Comparison of ENCODE assay signal across 1 cellular context in genomic region chr22:23894710-23895598, GRCh38.
TF ChIP-seq lines count a peak whose summit lies in the region.

No MANE protein-coding gene starts in this region.

TF ChIP-seq in SK-N-SH, 30 proteins besides CTCF, POLR2A, EP300 and RAD21 (continued from another document):
- TF ChIP-seq IRF3 (IDR thresholded peaks at IDR 0.05; ENCODE audit: low read depth, low read length) (no peak), FOXJ3 (CRISPR knock-in tag; IDR thresholded peaks at IDR 0.05) (no peak), MAX (IDR thresholded peaks at IDR 0.05; ENCODE audit: low read depth) (peak; percentile 95), CHD2 (IDR thresholded peaks at IDR 0.05; ENCODE audit: low read length, partially characterized antibody) (peak; percentile 53), RXRA (IDR thresholded peaks at IDR 0.05; ENCODE audit: borderline replicate concordance, low read depth) (no peak), SMC3 (IDR thresholded peaks at IDR 0.05; ENCODE audit: low read depth, low read length) (no peak), EZH2phosphoT487 (IDR thresholded peaks at IDR 0.05; ENCODE audit: borderline replicate concordance, low read depth) (no peak), TEAD4 (IDR thresholded peaks at IDR 0.05; ENCODE audit: borderline replicate concordance, insufficient read depth) (no peak), SIN3A (IDR thresholded peaks at IDR 0.05; ENCODE audit: borderline replicate concordance, low read depth, low read length) (peak; percentile 41; the same call in 1 of the 2 replicates), GABPA (IDR thresholded peaks at IDR 0.05; ENCODE audit: low read depth) (no peak), FOSL2 (IDR thresholded peaks at IDR 0.05; ENCODE audit: borderline replicate concordance, low read depth) (no peak), TAF1 (IDR thresholded peaks at IDR 0.05; ENCODE audit: borderline replicate concordance, low read depth, low read length) (0 out of 2 replicates have a peak, but pooled peaks have one; percentile 11), REST (IDR thresholded peaks at IDR 0.05; ENCODE audit: low read depth, low read length) (no peak), NFIC (IDR thresholded peaks at IDR 0.05; ENCODE audit: borderline replicate concordance) (peak; percentile 37; the same call in 1 of the 2 replicates), ZBTB33 (IDR thresholded peaks at IDR 0.05; ENCODE audit: borderline replicate concordance, low read depth) (no peak), YY1 (IDR thresholded peaks at IDR 0.05; ENCODE audit: low read depth) (no peak), RCOR1 (IDR thresholded peaks at IDR 0.05; ENCODE audit: low read length) (no peak), TCF12 (IDR thresholded peaks at IDR 0.05) (no peak), USF1 (IDR thresholded peaks at IDR 0.05; ENCODE audit: borderline replicate concordance, low read depth) (peak; percentile 61; the same call in 1 of the 2 replicates), FOXM1 (IDR thresholded peaks at IDR 0.05; ENCODE audit: low read depth) (no peak), JUND (IDR thresholded peaks at IDR 0.05) (no peak), ELF1 (IDR thresholded peaks at IDR 0.05) (no peak)
